ENCODE assay signal across 17 cellular contexts in genomic region chr10:80451132-80451531, GRCh38. TPM values are rescaled to one million over a fixed set of nuclear protein-coding genes. Genes with fewer than 3 reads are reported as not detected.
A peak's percentile ranks its signal among the peaks of the same experiment; 100 is the strongest.
DNase-seq lines count a peak whose midpoint lies in the region; ATAC-seq and TF ChIP-seq lines count a peak whose summit lies in the region.
"Had no signal": no experiment of that assay in that cellular context is flagged by ENCODE, and none has a peak within 500 bp of the region (broad histone marks: within the 10 kb centered on the region; RNA-seq: fewer than 3 reads in every experiment).

No MANE protein-coding gene starts in this region.

- ATAC-seq in Right ventricle myocardium superior (ENCODE audit: poor library complexity), result no peak
- ATAC-seq: GM12878, GM23338 had no signal

- H3K9me2 ChIP-seq in hepatocyte (replicated peaks; ENCODE audit: insufficient read depth), result no peaks in the 10 kb centered on the region

- peaks cover 48% of the 10 kb centered on the region for H3K4me1 ChIP-seq in BLaER1
- peaks cover 41 to 75% (median 56%) of the 10 kb centered on the region in 10 experiments for H3K4me1 ChIP-seq in BLaER1 treated with 17β-estradiol and CSF1 and Interleukin-3, amounts not matched to agents 10 nM and 100 nM
- peaks cover 35% of the 10 kb centered on the region for H3K4me1 ChIP-seq in hepatocyte (ENCODE audit: insufficient read depth)

- H3K27me3 ChIP-seq in BLaER1 (no peaks in the 10 kb centered on the region), hepatocyte (no peaks in the 10 kb centered on the region)
- no peaks in the 10 kb centered on the region for H3K27me3 ChIP-seq in BLaER1 treated with 17β-estradiol and CSF1 and Interleukin-3, amounts not matched to agents 10 nM and 100 nM

- H3K27ac ChIP-seq in BLaER1 (no peak overlapping the region), hepatocyte (peak overlapping the region; percentile 78)
- no peak overlapping the region; a peak in 1 of 22 replicates for H3K27ac ChIP-seq in BLaER1 treated with 17β-estradiol and CSF1 and Interleukin-3, amounts not matched to agents 10 nM and 100 nM

- WGBS in hepatocyte (ENCODE audit: low lambda C conversion rate, missing lambda C conversion rate), result 95% methylated on average over 1 of the region's 1 CpG

- peaks cover 24% of the 10 kb centered on the region for H3K79me2 ChIP-seq in hepatocyte

- H3K9ac ChIP-seq in BLaER1, result no peak overlapping the region
- H3K9ac ChIP-seq in BLaER1 treated with 17β-estradiol and CSF1 and Interleukin-3, amounts not matched to agents 10 nM and 100 nM, result no peak overlapping the region

- no peak for TF ChIP-seq CTCF in hepatocyte (IDR thresholded peaks at IDR 0.05; ENCODE audit: poor library complexity)

- H3K9me3 ChIP-seq in BLaER1 (peaks cover 7% of the 10 kb centered on the region; the same call in 1 of the 2 replicates), hepatocyte (ENCODE audit: low read depth) (no peaks in the 10 kb centered on the region)
- peaks cover 8 to 23% (median 12%) of the 10 kb centered on the region in 11 experiments for H3K9me3 ChIP-seq in BLaER1 treated with 17β-estradiol and CSF1 and Interleukin-3, amounts not matched to agents 10 nM and 100 nM (replicated peaks in 1 of 11)
- H3K9me3 ChIP-seq: HAP-1 had no signal

- H3K4me2 ChIP-seq in BLaER1 (peak overlapping the region; percentile 91), hepatocyte (no peak overlapping the region)
- peak overlapping the region in 10 of 11 experiments; percentile 61 to 90 (median 80); a peak in 15 of 22 replicates for H3K4me2 ChIP-seq in BLaER1 treated with 17β-estradiol and CSF1 and Interleukin-3, amounts not matched to agents 10 nM and 100 nM
- H3K4me2 ChIP-seq: GM23338 had no signal

- H3K4me3 ChIP-seq in BLaER1 (no peak overlapping the region), hepatocyte (no peak overlapping the region)
- H3K4me3 ChIP-seq in BLaER1 treated with 17β-estradiol and CSF1 and Interleukin-3, amounts not matched to agents 10 nM and 100 nM, result 0 out of 20 replicates have a peak overlapping the region, but pooled peaks of 2 of the 10 experiments have one; percentile 3 to 6
- H3K4me3 ChIP-seq: GM12878, GM23338, HAP-1 had no signal

- H4K20me1 ChIP-seq in BLaER1 (peaks cover 12% of the 10 kb centered on the region), hepatocyte (ENCODE audit: insufficient read depth, poor library complexity, severe bottlenecking) (peaks cover 11% of the 10 kb centered on the region)
- peaks cover 11 to 19% (median 12%) of the 10 kb centered on the region in 11 experiments; a peak in 21 of 22 replicates for H4K20me1 ChIP-seq in BLaER1 treated with 17β-estradiol and CSF1 and Interleukin-3, amounts not matched to agents 10 nM and 100 nM

- H2AFZ ChIP-seq in hepatocyte, result no peak overlapping the region
- H2AFZ ChIP-seq: GM23338 had no signal

- H3K36me3 ChIP-seq in BLaER1, result no peaks in the 10 kb centered on the region
- peaks cover 0 to 10% (median 0%) of the 10 kb centered on the region in 11 experiments; a peak in 7 of 22 replicates for H3K36me3 ChIP-seq in BLaER1 treated with 17β-estradiol and CSF1 and Interleukin-3, amounts not matched to agents 10 nM and 100 nM
- no peaks in the 10 kb centered on the region for H3K36me3 ChIP-seq in hepatocyte (replicated peaks; ENCODE audit: insufficient read depth, low read depth)
- H3K36me3 ChIP-seq: HAP-1 had no signal

- intact Hi-C loops in Right ventricle myocardium superior (cut with DNase I), result no loop called here

- peak; percentile 15 for DNase-seq in MV-4-11 (lab: John Stamatoyannopoulos, UW)
- no peak for DNase-seq in hepatocyte (ENCODE audit: low spot score)
- DNase-seq in activated T-cell treated with anti-CD3 and anti-CD28 coated beads, Interleukin-2, amount 50 U/mL, for 1 hour, result no peak
- no peak for DNase-seq in DMS53 treated with DMSO at 0.1 percent for 48 hours (lab: John Stamatoyannopoulos, UW; ENCODE audit: unreplicated experiment)
- no peak for DNase-seq in Right ventricle myocardium superior
- no peak for DNase-seq in DMS79 treated with DMSO at 0.1 percent for 48 hours (lab: John Stamatoyannopoulos, UW)
- DNase-seq: Calu3; CD4-positive, alpha-beta memory T cell; COR-L47; DMS53; EL; GDM1 had no signal

RNA-seq across cellular contexts. Expression of gene TSPAN14, which starts 3.0 kb away (rescaled TPM):
- total RNA-seq in hepatocyte (55.1 and 65.9 TPM in 2 replicates), Right ventricle myocardium superior (36.6 TPM)
- 90.4 and 104 TPM in 2 replicates for polyA plus RNA-seq in hepatocyte

RNA-seq across cellular contexts. Expression of gene PRXL2A, which starts 42.8 kb away (rescaled TPM):
- 159 and 166 TPM in 2 replicates for total RNA-seq in hepatocyte
- polyA plus RNA-seq in hepatocyte, result 214 and 222 TPM in 2 replicates
- total RNA-seq in Right ventricle myocardium superior, result 110 TPM
